ENCODE assay signal across 8 cellular contexts in the genomic region with DNA sequence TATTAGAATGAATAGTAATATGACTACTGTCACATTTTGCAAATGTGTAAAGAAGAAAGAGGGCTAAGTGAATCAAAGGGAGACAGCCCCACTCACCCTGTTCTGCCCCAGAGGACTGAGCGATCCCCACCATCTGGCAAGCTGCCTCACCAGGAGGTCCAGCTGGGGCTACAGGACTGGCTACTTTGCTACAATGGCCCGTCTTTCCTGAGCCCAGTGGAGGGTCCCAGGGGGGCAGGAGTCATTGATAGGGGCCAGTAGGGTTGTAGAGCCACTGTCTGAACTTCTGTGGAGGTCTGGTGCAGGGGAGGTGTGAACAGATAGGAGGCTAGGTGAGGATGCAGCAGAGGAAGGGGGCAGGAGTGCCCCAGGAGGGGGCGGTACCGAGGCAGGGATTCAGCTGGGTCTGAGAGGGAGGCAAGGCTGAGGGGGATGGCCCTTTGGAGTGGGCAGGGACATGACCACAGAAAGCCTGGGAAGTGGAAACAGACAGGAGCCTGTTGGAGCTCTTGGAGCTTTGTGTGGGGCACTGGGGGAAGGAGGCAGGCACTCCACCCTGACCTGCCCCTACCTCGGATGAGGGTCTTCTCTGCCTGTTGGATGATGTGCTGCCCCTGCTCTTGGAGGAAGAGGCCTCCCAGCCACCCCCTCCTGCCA. TPM values are rescaled to one million over a fixed set of nuclear protein-coding genes. Genes with fewer than 3 reads are reported as not detected.
A peak's percentile ranks its signal among the peaks of the same experiment; 100 is the strongest.
DNase-seq lines count a peak whose midpoint lies in the region; ATAC-seq, FAIRE-seq and TF ChIP-seq lines count a peak whose summit lies in the region.
"Not testable (repeated sequence)": the region's sequence is repeated elsewhere in the genome, so short reads cannot be mapped to it uniquely, and the experiment has no call there.

No MANE protein-coding gene starts in this region.

- not testable (repeated sequence) for H3K79me2 ChIP-seq in H1 (ENCODE audit: control insufficient read depth in 1 of 2, insufficient read depth in 2 of 2, low read length in 2 of 2)

- H2AK5ac ChIP-seq in H1 (ENCODE audit: low read depth, low read length), result not testable (repeated sequence)

- H3K27me3 ChIP-seq in CD4-positive, CD25-positive, alpha-beta regulatory T cell (ENCODE audit: control insufficient read depth, insufficient read depth, low read length); H1 (replicated peaks in 1 of 4; ENCODE audit: control insufficient read depth in 3 of 4, extremely low read depth in 1 of 4, insufficient read depth in 3 of 4, low read length in 3 of 4): not testable (repeated sequence)

- peaks cover 0 to 35% (median 18%) of the 10 kb centered on the region in 4 donors for H3K4me1 Mint-ChIP-seq in CD4-positive, CD25-positive, alpha-beta regulatory T cell
- peaks cover 42% of the 10 kb centered on the region for H3K4me1 Mint-ChIP-seq in activated naive CD4-positive, alpha-beta T cell treated with anti-CD3 and anti-CD28 coated beads, Interleukin-2, amount 10 ng/mL, durations not matched to agents 7 days and 5 days
- peaks cover 47% of the 10 kb centered on the region for H3K4me1 Mint-ChIP-seq in stimulated activated naive CD8-positive, alpha-beta T cell treated with anti-CD3 and anti-CD28 coated beads, Interleukin-15, amount 100 ng/mL, for 72 hours

- H3K4me2 ChIP-seq in H1 (ENCODE audit: insufficient read depth in 1 of 2, low read depth in 2 of 2, low read length in 2 of 2), result not testable (repeated sequence)

- not testable (repeated sequence) for TF ChIP-seq POLR2A in H1 (IDR thresholded peaks at IDR 0.05; ENCODE audit: control extremely low read depth in 1 of 2, low read depth in 2 of 2, low read length in 2 of 2)

- not testable (repeated sequence) for H3K9me3 ChIP-seq in CD4-positive, CD25-positive, alpha-beta regulatory T cell (ENCODE audit: control insufficient read depth in 2 of 2, low read length in 2 of 2); H1 (ENCODE audit: insufficient read depth in 2 of 2, low read depth in 1 of 2, low read length in 1 of 2)

- H3K23me2 ChIP-seq in H1 (ENCODE audit: low read depth, low read length), result not testable (repeated sequence)

- CTCF ChIA-PET in activated naive CD4-positive, alpha-beta T cell treated with anti-CD3 and anti-CD28 coated beads, Interleukin-2, amount 10 ng/mL, durations not matched to agents 7 days and 5 days (lab: Charles Lee); H1 (lab: Charles Lee; ENCODE audit: partially characterized antibody): not testable (repeated sequence)

- H3K9me3 Mint-ChIP-seq in CD4-positive, CD25-positive, alpha-beta regulatory T cell; activated naive CD4-positive, alpha-beta T cell treated with anti-CD3 and anti-CD28 coated beads, Interleukin-2, amount 10 ng/mL, durations not matched to agents 7 days and 5 days; stimulated activated naive CD8-positive, alpha-beta T cell treated with anti-CD3 and anti-CD28 coated beads, Interleukin-15, amount 100 ng/mL, for 72 hours: not testable (repeated sequence)

- H3K36me3 ChIP-seq in CD4-positive, CD25-positive, alpha-beta regulatory T cell (ENCODE audit: control insufficient read depth, insufficient read depth, low read length); H1 (ENCODE audit: control insufficient read depth in 2 of 4, insufficient read depth in 4 of 4, low read length in 3 of 4): not testable (repeated sequence)

- H2BK15ac ChIP-seq in H1 (ENCODE audit: low read length), result not testable (repeated sequence)

- not testable (repeated sequence) for H3K27me3 Mint-ChIP-seq in CD4-positive, CD25-positive, alpha-beta regulatory T cell; activated naive CD4-positive, alpha-beta T cell treated with anti-CD3 and anti-CD28 coated beads, Interleukin-2, amount 10 ng/mL, durations not matched to agents 7 days and 5 days; stimulated activated naive CD8-positive, alpha-beta T cell treated with anti-CD3 and anti-CD28 coated beads, Interleukin-15, amount 100 ng/mL, for 72 hours

- not testable (repeated sequence) for TF ChIP-seq EP300 in H1 (IDR thresholded peaks at IDR 0.05; ENCODE audit: borderline replicate concordance in 1 of 2, low read depth in 2 of 2, low read length in 2 of 2)

- H3K14ac ChIP-seq in H1 (ENCODE audit: insufficient read length), result not testable (repeated sequence)

- H3K79me1 ChIP-seq in H1 (ENCODE audit: low read depth, low read length), result not testable (repeated sequence)

- H4K5ac ChIP-seq in H1 (ENCODE audit: insufficient read length, low read depth, low read length), result not testable (repeated sequence)

- not testable (repeated sequence) for H3K18ac ChIP-seq in H1 (ENCODE audit: extremely low read depth, low read length)

- not testable (repeated sequence) for H4K20me1 ChIP-seq in H1 (replicated peaks in 1 of 2; ENCODE audit: control insufficient read depth in 1 of 2, insufficient read depth in 2 of 2, low read length in 2 of 2)

- not testable (repeated sequence) for H2BK5ac ChIP-seq in H1 (ENCODE audit: low read depth, low read length)

- H2BK20ac ChIP-seq in H1 (ENCODE audit: low read length), result not testable (repeated sequence)

- not testable (repeated sequence) for H3K56ac ChIP-seq in H1 (replicated peaks; ENCODE audit: insufficient read length, low read depth, low read length)

- H2AFZ ChIP-seq in H1 (ENCODE audit: low read length), result not testable (repeated sequence)

- ATAC-seq in CD4-positive, CD25-positive, alpha-beta regulatory T cell (ENCODE audit: low read depth in 2 of 2), result not testable (repeated sequence)
- ATAC-seq in SK-N-SH treated with all-trans-retinoic acid at 6 μM for 48 hours, result peak; percentile 55
- peak; percentile 31 for ATAC-seq in stimulated activated naive CD8-positive, alpha-beta T cell treated with anti-CD3 and anti-CD28 coated beads, Interleukin-15, amount 100 ng/mL, for 72 hours

- peak; percentile 32 for TF ChIP-seq CTCF in GM12873 (IDR thresholded peaks at IDR 0.05; ENCODE audit: insufficient read depth, low read depth, low read length, missing control alignments)
- peak; percentile 4 to 37 (median 8); a peak in 2 of 4 replicates for TF ChIP-seq CTCF in H1 (IDR thresholded peaks at IDR 0.05; ENCODE audit: control extremely low read depth in 1 of 3, insufficient read depth in 1 of 3, low read depth in 1 of 3, low read length in 3 of 3)

- H3K4me3 Mint-ChIP-seq in CD4-positive, CD25-positive, alpha-beta regulatory T cell, result peak overlapping the region in 3 of 4 donors; percentile 11 to 90 (median 90)
- H3K4me3 Mint-ChIP-seq in activated naive CD4-positive, alpha-beta T cell treated with anti-CD3 and anti-CD28 coated beads, Interleukin-2, amount 10 ng/mL, durations not matched to agents 7 days and 5 days, result peak overlapping the region; percentile 90
- H3K4me3 Mint-ChIP-seq in stimulated activated naive CD8-positive, alpha-beta T cell treated with anti-CD3 and anti-CD28 coated beads, Interleukin-15, amount 100 ng/mL, for 72 hours, result peak overlapping the region in 1 of 2 donors; percentile 97

- not testable (repeated sequence) for H4K91ac ChIP-seq in H1 (replicated peaks; ENCODE audit: insufficient read length, low read length)

- not testable (repeated sequence) for H3K36me3 Mint-ChIP-seq in CD4-positive, CD25-positive, alpha-beta regulatory T cell; activated naive CD4-positive, alpha-beta T cell treated with anti-CD3 and anti-CD28 coated beads, Interleukin-2, amount 10 ng/mL, durations not matched to agents 7 days and 5 days

- not testable (repeated sequence) for H3K4me3 ChIP-seq in CD4-positive, CD25-positive, alpha-beta regulatory T cell (ENCODE audit: low read depth, low read length); H1 (ENCODE audit: extremely low read depth in 1 of 4, insufficient read depth in 2 of 4, low read depth in 3 of 4, low read length in 4 of 4)

- POLR2A ChIA-PET in H1 (lab: Charles Lee; ENCODE audit: partially characterized antibody), result interaction anchor here (0.9 kb wide), 1 partner anchor 17 kb away, joined by 3 read pairs; no protein-coding TSS in a partner anchor

- H3K9ac ChIP-seq in H1 (replicated peaks in 1 of 4; ENCODE audit: extremely low read depth in 1 of 4, low read depth in 3 of 4, low read length in 3 of 4), result not testable (repeated sequence)

- not testable (repeated sequence) for H2BK120ac ChIP-seq in H1 (replicated peaks; ENCODE audit: low read depth, low read length)

- not testable (repeated sequence) for H4K8ac ChIP-seq in H1 (ENCODE audit: extremely low read depth, insufficient read depth, low read length)

- not testable (repeated sequence) for H2BK12ac ChIP-seq in H1 (ENCODE audit: low read depth, low read length)

- not testable (repeated sequence) for H3K4ac ChIP-seq in H1 (replicated peaks; ENCODE audit: insufficient read length, low read depth, low read length)

- TF ChIP-seq RAD21 in H1 (IDR thresholded peaks at IDR 0.05 in 1 of 2, conservative IDR thresholded peaks at IDR 0.05 in 1 of 2; ENCODE audit: low read depth in 2 of 2, low read length in 2 of 2), result not testable (repeated sequence)

- peaks cover 26% of the 10 kb centered on the region for H3K4me1 ChIP-seq in CD4-positive, CD25-positive, alpha-beta regulatory T cell (ENCODE audit: control insufficient read depth, insufficient read depth, low read length, poor library complexity, severe bottlenecking)
- not testable (repeated sequence) for H3K4me1 ChIP-seq in H1 (replicated peaks in 1 of 4; ENCODE audit: control insufficient read depth in 3 of 4, insufficient read depth in 4 of 4, low read length in 3 of 4)

- H3K23ac ChIP-seq in H1 (ENCODE audit: insufficient read length), result not testable (repeated sequence)

- H3K27ac Mint-ChIP-seq in CD4-positive, CD25-positive, alpha-beta regulatory T cell; activated naive CD4-positive, alpha-beta T cell treated with anti-CD3 and anti-CD28 coated beads, Interleukin-2, amount 10 ng/mL, durations not matched to agents 7 days and 5 days: not testable (repeated sequence)
- H3K27ac Mint-ChIP-seq in stimulated activated naive CD8-positive, alpha-beta T cell treated with anti-CD3 and anti-CD28 coated beads, Interleukin-15, amount 100 ng/mL, for 72 hours, result peak overlapping the region in 1 of 2 donors; percentile 71

- DNase-seq in CD4-positive, CD25-positive, alpha-beta regulatory T cell; activated naive CD4-positive, alpha-beta T cell treated with anti-CD3 and anti-CD28 coated beads, Interleukin-2, amount 10 ng/mL, durations not matched to agents 7 days and 5 days; stimulated activated naive CD8-positive, alpha-beta T cell treated with anti-CD3 and anti-CD28 coated beads, Interleukin-15, amount 100 ng/mL, for 72 hours: not testable (repeated sequence)
- DNase-seq in KBM-7 (peak; percentile 48), H1 (ENCODE audit: low read depth in 1 of 2, low spot score in 2 of 2) (peak in 1 of 2 experiments; percentile 80), left kidney (ENCODE audit: low read depth, low spot score) (peak; percentile 41)

- H3K27ac ChIP-seq in CD4-positive, CD25-positive, alpha-beta regulatory T cell (ENCODE audit: insufficient read depth, low read length, poor library complexity, severe bottlenecking); H1 (ENCODE audit: low read depth, low read length): not testable (repeated sequence)

- FAIRE-seq in H1 (lab: Jason Lieb, UNC), result peak; percentile 87

- in situ Hi-C loops in KBM-7 (cut with MboI; ENCODE audit: low pct_unique_long_range_greater_than_20kb, low sequenced_read_pairs), result not testable (repeated sequence)

- WGBS in H1 (ENCODE audit: extremely low coverage in 1 of 2, insufficient coverage in 1 of 2, insufficient read length in 1 of 2, insufficient replicate concordance in 2 of 2, low coverage in 1 of 2, low lambda C conversion rate in 2 of 2, missing lambda C conversion rate in 1 of 2), 2 experiments, result 42% methylated on average over 5 of the region's 5 CpGs; no CpG with 5 or more reads in 1 of the 2 experiments

RNA-seq across cellular contexts. Expression of gene HSD17B1, which starts 3.4 kb away (rescaled TPM):
- total RNA-seq in CD4-positive, CD25-positive, alpha-beta regulatory T cell, result 0.91 TPM
- under 1 TPM; 0.30 to 0.64 (median 0.61) TPM for polyA plus RNA-seq in CD4-positive, CD25-positive, alpha-beta regulatory T cell
- 0.88 and 1.1 TPM in 2 replicates for total RNA-seq in H1 (2021; fragmentation: NEBNext Ultra II Directional; extraction: Animal tissue kit (Norgen Biotek cat#: 25700))
- 1.0 and 1.8 TPM in 2 replicates for polyA plus RNA-seq in H1 (2011; rRNA removed)
- 1.1 TPM for polyA plus RNA-seq in H1 (2011; cell fraction: cytosol; rRNA removed)
- 3.2 TPM for polyA plus RNA-seq in H1 (2011; cell fraction: nucleus; rRNA removed)
- polyA plus RNA-seq in H1 (2012, experiment 1 of 2), result 0.76 to 1.6 TPM (median 1.5 TPM) in 4 replicates
- 0.97 TPM for polyA plus RNA-seq in H1 (2012, experiment 2 of 2)
- polyA plus RNA-seq in H1 (2013, experiment 1 of 2), result 0.83 TPM
- polyA plus RNA-seq in H1 (2013, experiment 2 of 2), result 0.75 TPM
- polyA minus RNA-seq in H1 (2011; rRNA and poly(A)+ RNA removed), result 0.41 and 0.54 TPM in 2 replicates
- not detected for polyA minus RNA-seq in H1 (2011; cell fraction: cytosol; rRNA and poly(A)+ RNA removed)
- 1.6 TPM for polyA minus RNA-seq in H1 (2011; cell fraction: nucleus; rRNA and poly(A)+ RNA removed)

RNA-seq across cellular contexts. Expression of gene COASY, which starts 5.9 kb away (rescaled TPM):
- total RNA-seq in CD4-positive, CD25-positive, alpha-beta regulatory T cell, result 45.0 TPM
- polyA plus RNA-seq in CD4-positive, CD25-positive, alpha-beta regulatory T cell, result 10 to 100 TPM; 41.6 to 56.1 (median 51.8) TPM
- 100 and 109 TPM in 2 replicates for total RNA-seq in H1 (2021; fragmentation: NEBNext Ultra II Directional; extraction: Animal tissue kit (Norgen Biotek cat#: 25700))
- polyA plus RNA-seq in H1 (2011; rRNA removed), result 64.5 and 110 TPM in 2 replicates
- polyA plus RNA-seq in H1 (2011; cell fraction: cytosol; rRNA removed), result 53.4 TPM
- 187 TPM for polyA plus RNA-seq in H1 (2011; cell fraction: nucleus; rRNA removed)
- 103 to 110 TPM (median 106 TPM) in 4 replicates for polyA plus RNA-seq in H1 (2012, experiment 1 of 2)
- 95.9 TPM for polyA plus RNA-seq in H1 (2012, experiment 2 of 2)
- 125 TPM for polyA plus RNA-seq in H1 (2013, experiment 1 of 2)
- polyA plus RNA-seq in H1 (2013, experiment 2 of 2), result 124 TPM
- polyA minus RNA-seq in H1 (2011; rRNA and poly(A)+ RNA removed), result 41.2 and 50.8 TPM in 2 replicates
- 35.5 TPM for polyA minus RNA-seq in H1 (2011; cell fraction: cytosol; rRNA and poly(A)+ RNA removed)
- polyA minus RNA-seq in H1 (2011; cell fraction: nucleus; rRNA and poly(A)+ RNA removed), result 34.3 TPM

RNA-seq across cellular contexts. Expression of gene MLX, which starts 10.8 kb away (rescaled TPM):
- 40.8 TPM for total RNA-seq in CD4-positive, CD25-positive, alpha-beta regulatory T cell
- polyA plus RNA-seq in CD4-positive, CD25-positive, alpha-beta regulatory T cell, result 10 to 100 TPM; 44.0 to 55.4 (median 49.5) TPM
- total RNA-seq in H1 (2021; fragmentation: NEBNext Ultra II Directional; extraction: Animal tissue kit (Norgen Biotek cat#: 25700)), result 27.5 and 34.2 TPM in 2 replicates
- 25.4 and 27.0 TPM in 2 replicates for polyA plus RNA-seq in H1 (2011; rRNA removed)
- 30.8 TPM for polyA plus RNA-seq in H1 (2011; cell fraction: cytosol; rRNA removed)
- polyA plus RNA-seq in H1 (2011; cell fraction: nucleus; rRNA removed), result 56.8 TPM
- polyA plus RNA-seq in H1 (2012, experiment 1 of 2), result 28.6 to 35.7 TPM (median 31.2 TPM) in 4 replicates
- polyA plus RNA-seq in H1 (2012, experiment 2 of 2), result 36.6 TPM
- polyA plus RNA-seq in H1 (2013, experiment 1 of 2), result 34.8 TPM
- 33.0 TPM for polyA plus RNA-seq in H1 (2013, experiment 2 of 2)
- 44.0 and 45.4 TPM in 2 replicates for polyA minus RNA-seq in H1 (2011; rRNA and poly(A)+ RNA removed)
- polyA minus RNA-seq in H1 (2011; cell fraction: cytosol; rRNA and poly(A)+ RNA removed), result 17.0 TPM
- polyA minus RNA-seq in H1 (2011; cell fraction: nucleus; rRNA and poly(A)+ RNA removed), result 35.2 TPM

RNA-seq across cellular contexts. Expression of gene NAGLU, which starts 20.0 kb away (rescaled TPM):
- 11.8 TPM for total RNA-seq in CD4-positive, CD25-positive, alpha-beta regulatory T cell
- 10 to 100 TPM in 3 of 4 donors, 1 to 10 TPM in 1; 9.2 to 17.2 (median 12.0) TPM for polyA plus RNA-seq in CD4-positive, CD25-positive, alpha-beta regulatory T cell
- 19.4 and 21.3 TPM in 2 replicates for total RNA-seq in H1 (2021; fragmentation: NEBNext Ultra II Directional; extraction: Animal tissue kit (Norgen Biotek cat#: 25700))
- 21.6 and 34.5 TPM in 2 replicates for polyA plus RNA-seq in H1 (2011; rRNA removed)
- polyA plus RNA-seq in H1 (2011; cell fraction: cytosol; rRNA removed), result 29.6 TPM
- 75.7 TPM for polyA plus RNA-seq in H1 (2011; cell fraction: nucleus; rRNA removed)
- 18.1 to 23.6 TPM (median 22.0 TPM) in 4 replicates for polyA plus RNA-seq in H1 (2012, experiment 1 of 2)
- polyA plus RNA-seq in H1 (2012, experiment 2 of 2), result 21.0 TPM
- polyA plus RNA-seq in H1 (2013, experiment 1 of 2), result 26.7 TPM
- 22.1 TPM for polyA plus RNA-seq in H1 (2013, experiment 2 of 2)
- polyA minus RNA-seq in H1 (2011; rRNA and poly(A)+ RNA removed), result 10.9 and 12.6 TPM in 2 replicates
- 18.3 TPM for polyA minus RNA-seq in H1 (2011; cell fraction: cytosol; rRNA and poly(A)+ RNA removed)
- polyA minus RNA-seq in H1 (2011; cell fraction: nucleus; rRNA and poly(A)+ RNA removed), result 27.9 TPM

RNA-seq across cellular contexts. Expression of gene PSMC3IP, which starts 21.4 kb away (rescaled TPM):
- total RNA-seq in CD4-positive, CD25-positive, alpha-beta regulatory T cell, result 2.5 TPM
- polyA plus RNA-seq in CD4-positive, CD25-positive, alpha-beta regulatory T cell, result under 1 TPM in 3 of 4 donors, not detected in 1; 0.25 to 0.71 (median 0.39) TPM
- total RNA-seq in H1 (2021; fragmentation: NEBNext Ultra II Directional; extraction: Animal tissue kit (Norgen Biotek cat#: 25700)), result 21.9 and 22.7 TPM in 2 replicates
- polyA plus RNA-seq in H1 (2011; rRNA removed), result 9.5 and 11.5 TPM in 2 replicates
- 18.9 TPM for polyA plus RNA-seq in H1 (2011; cell fraction: cytosol; rRNA removed)
- 16.3 TPM for polyA plus RNA-seq in H1 (2011; cell fraction: nucleus; rRNA removed)
- 26.9 to 30.2 TPM (median 28.3 TPM) in 4 replicates for polyA plus RNA-seq in H1 (2012, experiment 1 of 2)
- 7.3 TPM for polyA plus RNA-seq in H1 (2012, experiment 2 of 2)
- 24.6 TPM for polyA plus RNA-seq in H1 (2013, experiment 1 of 2)
- polyA plus RNA-seq in H1 (2013, experiment 2 of 2), result 22.9 TPM
- 7.3 and 10.0 TPM in 2 replicates for polyA minus RNA-seq in H1 (2011; rRNA and poly(A)+ RNA removed)
- 7.6 TPM for polyA minus RNA-seq in H1 (2011; cell fraction: cytosol; rRNA and poly(A)+ RNA removed)
- 17.1 TPM for polyA minus RNA-seq in H1 (2011; cell fraction: nucleus; rRNA and poly(A)+ RNA removed)
